8 cellular contexts compared by ENCODE assay signal in the genomic region with DNA sequence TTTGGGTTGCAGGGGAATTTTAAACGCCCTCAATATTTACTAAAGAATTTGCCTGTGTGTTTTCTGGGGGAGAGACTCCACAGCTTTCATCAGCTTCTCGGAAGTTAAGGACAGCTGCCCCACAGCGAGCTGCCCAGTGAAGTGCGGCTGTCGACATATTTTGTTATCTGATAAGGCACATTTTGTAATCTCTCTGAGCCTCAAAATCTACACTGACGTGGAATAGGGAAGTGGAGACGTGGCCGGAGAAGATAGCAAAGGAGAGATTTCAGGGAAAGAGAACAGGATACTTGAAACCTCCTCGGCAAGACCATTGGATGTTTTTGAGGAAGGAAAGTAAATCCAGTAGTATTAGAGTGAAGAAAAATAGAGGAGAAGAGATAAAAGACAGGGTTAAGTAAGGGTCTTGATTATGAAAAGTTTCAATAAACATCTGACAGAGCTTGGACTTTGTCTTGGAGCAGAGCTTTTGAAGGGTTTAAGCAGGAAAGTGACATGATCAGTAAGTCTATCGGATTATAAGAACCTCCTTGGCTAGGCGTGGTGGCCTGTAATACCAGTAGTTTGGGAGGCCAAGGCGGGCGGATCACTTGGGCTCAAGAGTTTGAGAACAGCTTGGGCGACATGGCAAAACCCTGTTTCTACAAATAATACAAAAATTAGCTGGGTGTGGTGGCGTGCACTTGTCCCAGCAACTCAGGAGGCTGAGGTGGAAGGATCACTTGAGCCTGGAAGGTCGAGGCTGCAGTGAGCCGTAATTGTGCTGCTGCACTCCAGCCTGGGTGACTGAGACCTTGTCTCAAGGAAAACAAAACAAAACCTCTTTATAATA. TPM values are rescaled to one million over a fixed set of nuclear protein-coding genes. Genes with fewer than 3 reads are reported as not detected.
DNase-seq lines count a peak whose midpoint lies in the region; ATAC-seq and TF ChIP-seq lines count a peak whose summit lies in the region.

No MANE protein-coding gene starts in this region.

- H4K20me1 ChIP-seq in DND-41 (ENCODE audit: insufficient read depth, low read length) (no peaks in the 10 kb centered on the region), Karpas-422 (ENCODE audit: insufficient read depth, low read depth, low read length) (no peaks in the 10 kb centered on the region), hepatocyte (ENCODE audit: insufficient read depth, poor library complexity, severe bottlenecking) (no peaks in the 10 kb centered on the region)

- ATAC-seq in DND-41 (ENCODE audit: insufficient read depth, low read depth) = no peak
- ATAC-seq in GM21717 (IDR thresholded peaks at IDR 0.05; ENCODE audit: unreplicated experiment) = peak; percentile 10
- ATAC-seq in activated naive CD8-positive, alpha-beta T cell treated with anti-CD3 and anti-CD28 coated beads, Interleukin-2, amount 10 ng/mL, durations not matched to agents 7 days and 5 days (ENCODE audit: low read depth) = no peak

- H3K36me3 ChIP-seq in DND-41 (ENCODE audit: insufficient read depth, low read length) (no peaks in the 10 kb centered on the region), Karpas-422 (ENCODE audit: insufficient read depth, low read length) (peaks cover 1% of the 10 kb centered on the region; the same call in 1 of the 2 replicates), hepatocyte (replicated peaks; ENCODE audit: insufficient read depth, low read depth) (no peaks in the 10 kb centered on the region), skeletal muscle tissue (ENCODE audit: control insufficient read depth in 3 of 3, insufficient read depth in 3 of 3, low read length in 3 of 3) (no peaks in the 10 kb centered on the region)

- H3K4me2 ChIP-seq in DND-41 (ENCODE audit: insufficient read depth, low read length) = peak overlapping the region; percentile 97
- H3K4me2 ChIP-seq in Karpas-422 (ENCODE audit: low read depth, low read length, poor library complexity, severe bottlenecking) = peak overlapping the region; percentile 75
- peak overlapping the region; percentile 77 for H3K4me2 ChIP-seq in hepatocyte

- H3K27ac Mint-ChIP-seq in activated naive CD8-positive, alpha-beta T cell treated with anti-CD3 and anti-CD28 coated beads, Interleukin-2, amount 10 ng/mL, durations not matched to agents 7 days and 5 days = peak overlapping the region; percentile 80

- H3K36me3 Mint-ChIP-seq in activated naive CD8-positive, alpha-beta T cell treated with anti-CD3 and anti-CD28 coated beads, Interleukin-2, amount 10 ng/mL, durations not matched to agents 7 days and 5 days = no peaks in the 10 kb centered on the region

- no peak for TF ChIP-seq CTCF in DND-41 (IDR thresholded peaks at IDR 0.05; ENCODE audit: borderline replicate concordance, extremely low read depth, low read length, poor library complexity, severe bottlenecking)
- TF ChIP-seq CTCF in hepatocyte (IDR thresholded peaks at IDR 0.05; ENCODE audit: poor library complexity) = no peak

- H2AFZ ChIP-seq in DND-41 (ENCODE audit: low read depth, low read length) (peak overlapping the region; percentile 79), Karpas-422 (ENCODE audit: low read length) (peak overlapping the region; percentile 94; the same call in 1 of the 2 replicates), hepatocyte (peak overlapping the region; percentile 42)

- DNase-seq in DND-41 = no peak
- DNase-seq in Karpas-422 = no peak
- DNase-seq in activated naive CD8-positive, alpha-beta T cell treated with anti-CD3 and anti-CD28 coated beads, Interleukin-2, amount 10 ng/mL, durations not matched to agents 7 days and 5 days = no peak
- DNase-seq in hepatocyte (ENCODE audit: low spot score) = peak; percentile 73
- no peak for DNase-seq in NK-92 (lab: John Stamatoyannopoulos, UW; ENCODE audit: unreplicated experiment)
- no peak for DNase-seq in SW480 (ENCODE audit: low spot score)

- POLR2A ChIA-PET in activated naive CD8-positive, alpha-beta T cell treated with anti-CD3 and anti-CD28 coated beads, Interleukin-2, amount 10 ng/mL, durations not matched to agents 7 days and 5 days (lab: Charles Lee) = interaction anchor here (0.6 to 2.5 kb wide), 9 partner anchors 14 to 599 kb away, joined by 3 to 23 read pairs (median 4); a partner anchor contains a TSS

- no peaks in the 10 kb centered on the region for H3K27me3 Mint-ChIP-seq in activated naive CD8-positive, alpha-beta T cell treated with anti-CD3 and anti-CD28 coated beads, Interleukin-2, amount 10 ng/mL, durations not matched to agents 7 days and 5 days

- 28% methylated on average over 17 of the region's 17 CpGs for WGBS in hepatocyte (ENCODE audit: low lambda C conversion rate, missing lambda C conversion rate)

- peak overlapping the region; percentile 70 to 93 for H3K4me3 ChIP-seq in DND-41 (ENCODE audit: low read depth in 1 of 2, low read length in 2 of 2)
- peak overlapping the region; percentile 70 for H3K4me3 ChIP-seq in Karpas-422 (ENCODE audit: low read length)
- H3K4me3 ChIP-seq in hepatocyte = peak overlapping the region; percentile 74
- peak overlapping the region; percentile 87 to 93 (median 91) for H3K4me3 ChIP-seq in skeletal muscle tissue (ENCODE audit: low read length in 3 of 3)

- H3K79me2 ChIP-seq in DND-41 (ENCODE audit: insufficient read depth, low read length) = peaks cover 35% of the 10 kb centered on the region
- peaks cover 57% of the 10 kb centered on the region for H3K79me2 ChIP-seq in Karpas-422 (ENCODE audit: low read length)
- H3K79me2 ChIP-seq in hepatocyte = peaks cover 31% of the 10 kb centered on the region

- H3K9me3 Mint-ChIP-seq in activated naive CD8-positive, alpha-beta T cell treated with anti-CD3 and anti-CD28 coated beads, Interleukin-2, amount 10 ng/mL, durations not matched to agents 7 days and 5 days = no peaks in the 10 kb centered on the region

- no peaks in the 10 kb centered on the region for H3K9me2 ChIP-seq in Karpas-422 (replicated peaks; ENCODE audit: insufficient read depth, low read length)
- H3K9me2 ChIP-seq in hepatocyte (replicated peaks; ENCODE audit: insufficient read depth) = no peaks in the 10 kb centered on the region

- H3K4me3 Mint-ChIP-seq in activated naive CD8-positive, alpha-beta T cell treated with anti-CD3 and anti-CD28 coated beads, Interleukin-2, amount 10 ng/mL, durations not matched to agents 7 days and 5 days = peak overlapping the region; percentile 80

- H3K4me1 Mint-ChIP-seq in activated naive CD8-positive, alpha-beta T cell treated with anti-CD3 and anti-CD28 coated beads, Interleukin-2, amount 10 ng/mL, durations not matched to agents 7 days and 5 days = peaks cover 12% of the 10 kb centered on the region

- H3K4me1 ChIP-seq in DND-41 (ENCODE audit: insufficient read depth, low read length) = peaks cover 28% of the 10 kb centered on the region
- peaks cover 32% of the 10 kb centered on the region for H3K4me1 ChIP-seq in Karpas-422 (ENCODE audit: low read length)
- H3K4me1 ChIP-seq in hepatocyte (ENCODE audit: insufficient read depth) = peaks cover 20% of the 10 kb centered on the region
- peaks cover 6 to 11% (median 11%) of the 10 kb centered on the region in 3 donors for H3K4me1 ChIP-seq in skeletal muscle tissue (ENCODE audit: control insufficient read depth in 3 of 3, insufficient read depth in 3 of 3, low read length in 3 of 3)

- H3K9me3 ChIP-seq in DND-41 (ENCODE audit: insufficient read depth, low read length, severe bottlenecking) = no peaks in the 10 kb centered on the region
- H3K9me3 ChIP-seq in Karpas-422 (ENCODE audit: low read length) = no peaks in the 10 kb centered on the region
- H3K9me3 ChIP-seq in hepatocyte (ENCODE audit: low read depth) = no peaks in the 10 kb centered on the region
- H3K9me3 ChIP-seq in skeletal muscle tissue (ENCODE audit: control insufficient read depth in 3 of 3, low read length in 3 of 3) = no peaks in the 10 kb centered on the region

- H3K27ac ChIP-seq in DND-41 (ENCODE audit: low read length) (peak overlapping the region; percentile 88), Karpas-422 (ENCODE audit: low read length) (peak overlapping the region; percentile 77), hepatocyte (peak overlapping the region; percentile 96), skeletal muscle tissue (ENCODE audit: low read depth, low read length) (peak overlapping the region; percentile 83)

- H3K27me3 ChIP-seq in DND-41 (ENCODE audit: insufficient read depth, low read length, poor library complexity) = no peaks in the 10 kb centered on the region
- H3K27me3 ChIP-seq in Karpas-422 (ENCODE audit: low read length) = no peaks in the 10 kb centered on the region
- H3K27me3 ChIP-seq in hepatocyte = no peaks in the 10 kb centered on the region
- H3K27me3 ChIP-seq in skeletal muscle tissue (ENCODE audit: control insufficient read depth in 3 of 3, insufficient read depth in 3 of 3, low read length in 3 of 3) = no peaks in the 10 kb centered on the region

- H3K9ac ChIP-seq in DND-41 (ENCODE audit: low read depth, low read length) (peak overlapping the region; percentile 67), Karpas-422 (ENCODE audit: low read length) (peak overlapping the region; percentile 74), skeletal muscle tissue (ENCODE audit: low read depth in 1 of 3, low read length in 3 of 3) (peak overlapping the region; percentile 78 to 96 (median 88))

RNA-seq across cellular contexts. Expression of a gene that starts 1.1 kb away (rescaled TPM):
- 10.0 and 13.6 TPM in 2 replicates for total RNA-seq in Karpas-422 (2014; rRNA removed; shearing (Covaris generic); ENCODE audit: low replicate concordance)
- 1 to 10 TPM; 4.7 TPM for total RNA-seq in activated naive CD8-positive, alpha-beta T cell treated with anti-CD3 and anti-CD28 coated beads, Interleukin-2, amount 10 ng/mL, durations not matched to agents 7 days and 5 days
- total RNA-seq in hepatocyte (9.6 and 10.4 TPM in 2 replicates), skeletal muscle tissue (15.1 TPM)
- polyA plus RNA-seq in hepatocyte = 8.1 and 8.4 TPM in 2 replicates

RNA-seq across cellular contexts. Expression of a gene that starts 56.1 kb away (rescaled TPM):
- 40.1 and 55.9 TPM in 2 replicates for total RNA-seq in Karpas-422 (2014; rRNA removed; shearing (Covaris generic); ENCODE audit: low replicate concordance)
- total RNA-seq in activated naive CD8-positive, alpha-beta T cell treated with anti-CD3 and anti-CD28 coated beads, Interleukin-2, amount 10 ng/mL, durations not matched to agents 7 days and 5 days = 10 to 100 TPM; 40.9 to 50.8 TPM
- 30.7 and 38.4 TPM in 2 replicates for total RNA-seq in hepatocyte
- 8.5 and 9.6 TPM in 2 replicates for polyA plus RNA-seq in hepatocyte
- total RNA-seq in skeletal muscle tissue = 50.6 TPM

Comparison
In these comparisons a context has a peak if more than half of its experiments do, and no peak if none do; other contexts are left out.
1. H2AFZ ChIP-seq: peak in every context shown above with its lines; median percentile 94 in Karpas-422; 79 in DND-41; 42 in hepatocyte.